Comparison of ENCODE assay signal across 27 cellular contexts in the genomic region with DNA sequence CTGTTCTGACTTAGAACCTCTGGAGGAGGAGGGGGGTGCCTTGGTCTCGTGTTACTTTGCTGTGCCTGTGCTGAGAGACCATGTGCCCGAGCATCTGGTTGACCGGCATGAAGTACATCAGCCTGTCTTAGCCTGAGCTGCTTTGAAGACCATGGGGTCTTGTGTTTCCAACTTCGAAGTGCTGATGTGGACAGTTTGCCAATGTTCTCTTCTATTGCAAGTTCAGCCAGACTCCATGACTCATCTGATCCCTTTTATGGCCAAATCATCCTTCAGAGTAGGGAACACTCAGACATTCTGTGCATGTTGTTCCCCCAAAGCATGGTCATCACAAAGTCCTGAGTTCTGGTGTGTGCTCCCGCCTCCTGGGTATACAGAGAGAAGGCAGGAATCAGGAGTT. TPM values are rescaled to one million over a fixed set of nuclear protein-coding genes. Genes with fewer than 3 reads are reported as not detected.
DNase-seq lines count a peak whose midpoint lies in the region; ATAC-seq, FAIRE-seq and TF ChIP-seq lines count a peak whose summit lies in the region.
"Had no signal": no experiment of that assay in that cellular context is flagged by ENCODE, and none has a peak within 500 bp of the region (broad histone marks: within the 10 kb centered on the region; RNA-seq: fewer than 3 reads in every experiment).

No MANE protein-coding gene starts in this region.

- no peak for TF ChIP-seq POLR2A in breast epithelium (IDR thresholded peaks at IDR 0.05)

- peak; percentile 17 for FAIRE-seq in urothelium cell line (lab: Jason Lieb, UNC)
- FAIRE-seq: GM18507 had no signal

- intact Hi-C loops in left cardiac atrium (cut with DNase I), result loop anchor here in 1 of 2 donors (10.0 kb wide), 1 partner anchor 88 kb away; no protein-coding TSS in a partner anchor
- intact Hi-C loops in left ventricle myocardium superior (cut with micrococcal nuclease), result no loop called here
- intact Hi-C loops in breast epithelium (cut with DNase I; ENCODE audit: low total_unique reads), result no loop called here
- intact Hi-C loops in natural killer cell (cut with micrococcal nuclease), result no loop called here

- no peaks in the 10 kb centered on the region for H3K9me2 ChIP-seq in hepatocyte (replicated peaks; ENCODE audit: insufficient read depth)

- no peak for TF ChIP-seq CTCF in breast epithelium (IDR thresholded peaks at IDR 0.05)
- no peak for TF ChIP-seq CTCF in hepatocyte (IDR thresholded peaks at IDR 0.05; ENCODE audit: poor library complexity)
- TF ChIP-seq CTCF in natural killer cell (IDR thresholded peaks at IDR 0.05), result no peak

- H3K27ac ChIP-seq in breast epithelium, result peak overlapping the region; percentile 48 to 61
- no peak overlapping the region for H3K27ac ChIP-seq in hepatocyte
- H3K27ac ChIP-seq: colonic mucosa, WERI-Rb-1 had no signal

- peak; percentile 18 to 64 for ATAC-seq in left cardiac atrium
- ATAC-seq in left ventricle myocardium superior, result no peak
- ATAC-seq in natural killer cell, result no peak

- peaks cover 17 to 20% of the 10 kb centered on the region in 2 donors for H3K4me1 Mint-ChIP-seq in natural killer cell

- H3K4me1 ChIP-seq in breast epithelium (peaks cover 0 to 8% of the 10 kb centered on the region in 2 donors), hepatocyte (ENCODE audit: insufficient read depth) (no peaks in the 10 kb centered on the region)
- H3K4me1 ChIP-seq: HAP-1 had no signal

- no peaks in the 10 kb centered on the region for H3K79me2 ChIP-seq in hepatocyte

- H3K36me3 ChIP-seq in breast epithelium (no peaks in the 10 kb centered on the region), hepatocyte (replicated peaks; ENCODE audit: insufficient read depth, low read depth) (no peaks in the 10 kb centered on the region)
- H3K36me3 ChIP-seq: colonic mucosa, HAP-1, heart left ventricle, WERI-Rb-1 had no signal

- no peak overlapping the region for H3K4me3 Mint-ChIP-seq in natural killer cell
- H3K4me3 Mint-ChIP-seq: CD4-positive, CD25-positive, alpha-beta regulatory T cell; nephron progenitor cell; stimulated activated naive CD8-positive, alpha-beta T cell treated with anti-CD3 and anti-CD28 coated beads, Interleukin-15, Interleukin-2, amounts not matched to agents 100 ng/mL and 50 ng/mL, for 24 hours had no signal

- no peaks in the 10 kb centered on the region for H3K9me3 Mint-ChIP-seq in natural killer cell
- H3K9me3 Mint-ChIP-seq: CD4-positive, CD25-positive, alpha-beta regulatory T cell; nephron progenitor cell; stimulated activated naive CD8-positive, alpha-beta T cell treated with anti-CD3 and anti-CD28 coated beads, Interleukin-15, Interleukin-2, amounts not matched to agents 100 ng/mL and 50 ng/mL, for 24 hours had no signal

- no peaks in the 10 kb centered on the region for H4K20me1 ChIP-seq in hepatocyte (ENCODE audit: insufficient read depth, poor library complexity, severe bottlenecking)

- H3K27ac Mint-ChIP-seq in natural killer cell, result no peak overlapping the region
- H3K27ac Mint-ChIP-seq: CD4-positive, CD25-positive, alpha-beta regulatory T cell; nephron progenitor cell; stimulated activated naive CD8-positive, alpha-beta T cell treated with anti-CD3 and anti-CD28 coated beads, Interleukin-15, Interleukin-2, amounts not matched to agents 100 ng/mL and 50 ng/mL, for 24 hours had no signal

- H3K4me2 ChIP-seq in hepatocyte, result no peak overlapping the region

- no peaks in the 10 kb centered on the region for H3K27me3 ChIP-seq in breast epithelium
- no peaks in the 10 kb centered on the region for H3K27me3 ChIP-seq in hepatocyte
- H3K27me3 ChIP-seq: colonic mucosa had no signal

- H3K4me3 ChIP-seq in breast epithelium, result no peak overlapping the region
- no peak overlapping the region for H3K4me3 ChIP-seq in hepatocyte
- H3K4me3 ChIP-seq: colonic mucosa, HAP-1, heart left ventricle had no signal

- DNase-seq in left cardiac atrium (no peak), left ventricle myocardium superior (no peak), breast epithelium (ENCODE audit: low spot score in 2 of 2) (no peak), hepatocyte (ENCODE audit: low spot score) (peak; percentile 45), urothelium cell line (ENCODE audit: low spot score) (no peak), natural killer cell (no peak), ACHN (no peak)
- DNase-seq in activated CD4-positive, CD25-positive, alpha-beta regulatory T cell treated with anti-CD3 and anti-CD28 coated beads, Interleukin-2, amount 50 U/mL, for 72 hours, result no peak
- DNase-seq: activated CD8-positive, alpha-beta memory T cell treated with anti-CD3 and anti-CD28 coated beads for 24 hours; activated effector memory CD4-positive, alpha-beta T cell treated with Interleukin-2 at 50 U/mL for 16 hours; CD4-positive, CD25-positive, alpha-beta regulatory T cell; colonic mucosa; DMS79 treated with DMSO at 0.1 percent for 48 hours; heart left ventricle; islet precursor cell; mesendoderm; NCI-H187 treated with DMSO at 0.1 percent for 48 hours; nephron progenitor cell; T-helper 1 cell; WERI-Rb-1 had no signal

- in situ Hi-C loops in ACHN (cut with HindIII; ENCODE audit: low pct_ligation_motif_present, low pct_unique_long_range_greater_than_20kb, low sequenced_read_pairs), result no loop called here

- H2AFZ ChIP-seq in hepatocyte, result no peak overlapping the region

- H3K36me3 Mint-ChIP-seq in natural killer cell, result no peaks in the 10 kb centered on the region
- H3K36me3 Mint-ChIP-seq: CD4-positive, CD25-positive, alpha-beta regulatory T cell had no signal

- H3K9me3 ChIP-seq in breast epithelium, result no peaks in the 10 kb centered on the region
- H3K9me3 ChIP-seq in hepatocyte (ENCODE audit: low read depth), result no peaks in the 10 kb centered on the region
- H3K9me3 ChIP-seq: colonic mucosa, HAP-1, heart left ventricle had no signal

- peaks cover 9 to 14% of the 10 kb centered on the region in 2 donors for H3K27me3 Mint-ChIP-seq in natural killer cell (ENCODE audit: low read depth in 2 of 2)

- 70% methylated on average over 5 of the region's 5 CpGs for WGBS in hepatocyte (ENCODE audit: low lambda C conversion rate, missing lambda C conversion rate)

RNA-seq across cellular contexts. Expression of a gene that starts 6.0 kb away (rescaled TPM):
- total RNA-seq in left cardiac atrium (not detected), left ventricle myocardium superior (not detected), breast epithelium (under 1 TPM in 1 of 3 donors, not detected in 2; 0.33 TPM), hepatocyte (not detected in 2 replicates), natural killer cell (not detected)
- not detected in 2 replicates for polyA plus RNA-seq in hepatocyte
- total RNA-seq: A172; CD4-positive, CD25-positive, alpha-beta regulatory T cell; HT1080; pulmonary artery endothelial cell; ureter had no signal
- polyA plus RNA-seq: CD4-positive, CD25-positive, alpha-beta regulatory T cell; heart left ventricle had no signal

RNA-seq across cellular contexts. Expression of a gene that starts 6.5 kb away (rescaled TPM):
- total RNA-seq in left cardiac atrium (1 to 10 TPM; 3.1 to 5.4 TPM), left ventricle myocardium superior (0.92 TPM), breast epithelium (1 to 10 TPM; 1.3 to 6.6 (median 4.9) TPM), hepatocyte (0.48 and 0.63 TPM in 2 replicates), natural killer cell (1 to 10 TPM; 2.5 to 3.6 (median 3.5) TPM)
- 1.1 and 1.2 TPM in 2 replicates for polyA plus RNA-seq in hepatocyte
- total RNA-seq: A172, HT1080, pulmonary artery endothelial cell had no signal

RNA-seq across cellular contexts. Expression of a gene that starts 53.2 kb away (rescaled TPM):
- total RNA-seq in left cardiac atrium (not detected), left ventricle myocardium superior (not detected), breast epithelium (not detected), hepatocyte (not detected in 2 replicates), natural killer cell (not detected)
- polyA plus RNA-seq in hepatocyte, result not detected in 2 replicates
- total RNA-seq: A172; CD4-positive, CD25-positive, alpha-beta regulatory T cell; colonic mucosa; heart left ventricle; HT1080; pulmonary artery endothelial cell had no signal
- polyA plus RNA-seq: CD4-positive, CD25-positive, alpha-beta regulatory T cell; heart left ventricle had no signal

Comparison
In these comparisons a context has a peak if more than half of its experiments do, and no peak if none do; other contexts are left out.
1. ATAC-seq: peak in left cardiac atrium (2 of 2); none in left ventricle myocardium superior (single experiment) and natural killer cell (0 of 3).